Comparison of ENCODE assay signal across 1 cellular context in genomic region chr20:53081916-53082863, GRCh38.
A peak's percentile ranks its signal among the peaks of the same experiment; 100 is the strongest.
TF ChIP-seq lines count a peak whose summit lies in the region.

No MANE protein-coding gene starts in this region.

TF ChIP-seq in HepG2, 621 proteins besides CTCF, POLR2A, EP300 and RAD21 (continued from another document and continues in another):
- peak; percentile 81 for TF ChIP-seq PAXIP1 (CRISPR knock-in tag; conservative IDR thresholded peaks at IDR 0.05)
- TF ChIP-seq ADNP (CRISPR knock-in tag; IDR thresholded peaks at IDR 0.05), result no peak
- no peak; the same call in 1 of the 2 replicates for TF ChIP-seq ARNTL (CRISPR knock-in tag; IDR thresholded peaks at IDR 0.05)
- no peak for TF ChIP-seq KLF9 (CRISPR knock-in tag; IDR thresholded peaks at IDR 0.05; ENCODE audit: low read depth)
- TF ChIP-seq KLF16 (CRISPR knock-in tag; IDR thresholded peaks at IDR 0.05), result peak in 1 of 2 experiments; percentile 90; a peak in 2 of 4 replicates
- no peak; the same call in 1 of the 2 replicates for TF ChIP-seq ATF7 (IDR thresholded peaks at IDR 0.05)
- TF ChIP-seq ATF7 (CRISPR knock-in tag; IDR thresholded peaks at IDR 0.05), result no peak; the same call in 1 of the 2 replicates
- peak; percentile 74 for TF ChIP-seq SIX4 (CRISPR knock-in tag; IDR thresholded peaks at IDR 0.05)
- peak; percentile 32; the same call in 1 of the 2 replicates for TF ChIP-seq SALL1 (CRISPR knock-in tag; IDR thresholded peaks at IDR 0.05)
- no peak for TF ChIP-seq RBFOX2 (IDR thresholded peaks at IDR 0.05; ENCODE audit: low read depth, low read length)
- TF ChIP-seq ZNF430 (CRISPR knock-in tag; IDR thresholded peaks at IDR 0.05), result no peak; the same call in 1 of the 2 replicates
- 0 out of 2 replicates have a peak, but pooled peaks have one; percentile 62 for TF ChIP-seq NCOA1 (CRISPR knock-in tag; IDR thresholded peaks at IDR 0.05)
- no peak for TF ChIP-seq ZBTB10 (CRISPR knock-in tag; IDR thresholded peaks at IDR 0.05; ENCODE audit: borderline replicate concordance)
- peak in 1 of 2 experiments; percentile 55; a peak in 3 of 4 replicates for TF ChIP-seq NR2F1 (CRISPR knock-in tag; IDR thresholded peaks at IDR 0.05)
- TF ChIP-seq ZBTB26 (CRISPR knock-in tag; IDR thresholded peaks at IDR 0.05; ENCODE audit: borderline replicate concordance), result peak; percentile 64; the same call in 1 of the 2 replicates
- no peak for TF ChIP-seq ZNF260 (CRISPR knock-in tag; IDR thresholded peaks at IDR 0.05; ENCODE audit: borderline replicate concordance, low read depth)
- TF ChIP-seq ZBTB7A (CRISPR knock-in tag; IDR thresholded peaks at IDR 0.05), result no peak
- TF ChIP-seq ZNF451 (CRISPR knock-in tag; IDR thresholded peaks at IDR 0.05), result no peak
- TF ChIP-seq SNAI1 (CRISPR knock-in tag; IDR thresholded peaks at IDR 0.05; ENCODE audit: borderline replicate concordance), result no peak
- no peak for TF ChIP-seq ZFP41 (CRISPR knock-in tag; IDR thresholded peaks at IDR 0.05; ENCODE audit: borderline replicate concordance)
- peak; percentile 86 for TF ChIP-seq BCL6 (CRISPR knock-in tag; IDR thresholded peaks at IDR 0.05)
- no peak for TF ChIP-seq ZNF761 (CRISPR knock-in tag; conservative IDR thresholded peaks at IDR 0.05)
- TF ChIP-seq ZNF777 (CRISPR knock-in tag; IDR thresholded peaks at IDR 0.05), result no peak
- peak; percentile 69 for TF ChIP-seq JUND (CRISPR knock-in tag; IDR thresholded peaks at IDR 0.05)
- TF ChIP-seq ZNF143 (CRISPR knock-in tag; IDR thresholded peaks at IDR 0.05), result no peak
- TF ChIP-seq ZNF710 (CRISPR knock-in tag; IDR thresholded peaks at IDR 0.05; ENCODE audit: borderline replicate concordance), result no peak
- TF ChIP-seq ZNF256 (CRISPR knock-in tag; conservative IDR thresholded peaks at IDR 0.05), result no peak
- no peak for TF ChIP-seq ZNF225 (CRISPR knock-in tag; IDR thresholded peaks at IDR 0.05)
- TF ChIP-seq HIVEP1 (CRISPR knock-in tag; IDR thresholded peaks at IDR 0.05), result no peak
- TF ChIP-seq AHR (CRISPR knock-in tag; IDR thresholded peaks at IDR 0.05), result no peak
- peak; percentile 64 for TF ChIP-seq KDM1A (CRISPR knock-in tag; IDR thresholded peaks at IDR 0.05)
- no peak for TF ChIP-seq NFE2L2 (IDR thresholded peaks at IDR 0.05; ENCODE audit: low read length)
- no peak for TF ChIP-seq GRHL1 (CRISPR knock-in tag; conservative IDR thresholded peaks at IDR 0.05)
- TF ChIP-seq IRX3 (CRISPR knock-in tag; IDR thresholded peaks at IDR 0.05; ENCODE audit: borderline replicate concordance, low read depth), result no peak
- TF ChIP-seq RORA (CRISPR knock-in tag; IDR thresholded peaks at IDR 0.05), result 0 out of 2 replicates have a peak, but pooled peaks have one; percentile 14
- no peak for TF ChIP-seq U2AF2 (IDR thresholded peaks at IDR 0.05; ENCODE audit: low read depth, low read length)
- no peak for TF ChIP-seq ZNF382 (CRISPR knock-in tag; IDR thresholded peaks at IDR 0.05; ENCODE audit: borderline replicate concordance)
- peak; percentile 49; the same call in 1 of the 2 replicates for TF ChIP-seq BRF2 (CRISPR knock-in tag; IDR thresholded peaks at IDR 0.05)
- TF ChIP-seq PHB2 (IDR thresholded peaks at IDR 0.05; ENCODE audit: partially characterized antibody), result no peak
- TF ChIP-seq KDM2A (CRISPR knock-in tag; IDR thresholded peaks at IDR 0.05; ENCODE audit: borderline replicate concordance, low read depth), result no peak
- TF ChIP-seq FOXM1 (CRISPR knock-in tag; IDR thresholded peaks at IDR 0.05), result no peak
- TF ChIP-seq HNRNPUL1 (IDR thresholded peaks at IDR 0.05; ENCODE audit: low read depth, low read length), result no peak
- 0 out of 2 replicates have a peak, but pooled peaks have one; percentile 28 for TF ChIP-seq ELF1 (CRISPR knock-in tag; IDR thresholded peaks at IDR 0.05)
- TF ChIP-seq ZNF788 (CRISPR knock-in tag; IDR thresholded peaks at IDR 0.05; ENCODE audit: borderline replicate concordance), result no peak
- no peak for TF ChIP-seq ZNF276 (CRISPR knock-in tag; IDR thresholded peaks at IDR 0.05; ENCODE audit: low read depth)
- no peak for TF ChIP-seq ZNF333 (CRISPR knock-in tag; IDR thresholded peaks at IDR 0.05; ENCODE audit: borderline replicate concordance)
- no peak for TF ChIP-seq YEATS2 (CRISPR knock-in tag; IDR thresholded peaks at IDR 0.05; ENCODE audit: borderline replicate concordance)
- TF ChIP-seq ELF3 (CRISPR knock-in tag; IDR thresholded peaks at IDR 0.05), result peak; percentile 59; the same call in 1 of the 2 replicates
- no peak for TF ChIP-seq THYN1 (CRISPR knock-in tag; IDR thresholded peaks at IDR 0.05; ENCODE audit: borderline replicate concordance, low read depth)
- TF ChIP-seq ZSCAN9 (CRISPR knock-in tag; IDR thresholded peaks at IDR 0.05; ENCODE audit: borderline replicate concordance), result peak; percentile 46; the same call in 1 of the 2 replicates
- TF ChIP-seq ZNF589 (CRISPR knock-in tag; conservative IDR thresholded peaks at IDR 0.05), result no peak; the same call in 1 of the 2 replicates
- TF ChIP-seq ZNF20 (CRISPR knock-in tag; IDR thresholded peaks at IDR 0.05), result no peak
- TF ChIP-seq ZNF629 (CRISPR knock-in tag; conservative IDR thresholded peaks at IDR 0.05), result peak; percentile 54
- no peak for TF ChIP-seq CBX5 (CRISPR knock-in tag; IDR thresholded peaks at IDR 0.05; ENCODE audit: borderline replicate concordance)
- no peak for TF ChIP-seq ZBTB37 (CRISPR knock-in tag; IDR thresholded peaks at IDR 0.05)
- peak; percentile 70; the same call in 1 of the 2 replicates for TF ChIP-seq REPIN1 (CRISPR knock-in tag; IDR thresholded peaks at IDR 0.05; ENCODE audit: borderline replicate concordance, low read depth)
- TF ChIP-seq HDAC6 (IDR thresholded peaks at IDR 0.05; ENCODE audit: low read depth, low read length), result no peak; the same call in 1 of the 2 replicates
- no peak for TF ChIP-seq NFIC (IDR thresholded peaks at IDR 0.05; ENCODE audit: low read length)
- peak; percentile 21 for TF ChIP-seq HDAC1 (CRISPR knock-in tag; IDR thresholded peaks at IDR 0.05)
